In genomic region chr2:16409849-16410248, GRCh38 we compare ENCODE assay signal across 2 cellular contexts.
A peak's percentile ranks its signal among the peaks of the same experiment; 100 is the strongest.
TF ChIP-seq lines count a peak whose summit lies in the region.

No MANE protein-coding gene starts in this region.

TF ChIP-seq in HepG2, 621 proteins besides CTCF, POLR2A, EP300 and RAD21 (continues in another document):
- TF ChIP-seq JARID2 (CRISPR knock-in tag; IDR thresholded peaks at IDR 0.05; ENCODE audit: insufficient replicate concordance) (no peak), FIP1L1 (IDR thresholded peaks at IDR 0.05; ENCODE audit: borderline replicate concordance, insufficient read depth, low read depth, low read length) (no peak), ZNF101 (CRISPR knock-in tag; IDR thresholded peaks at IDR 0.05; ENCODE audit: borderline replicate concordance, low read depth) (no peak), ZNF543 (CRISPR knock-in tag; IDR thresholded peaks at IDR 0.05) (no peak), ZNF282 (IDR thresholded peaks at IDR 0.05; ENCODE audit: partially characterized antibody) (peak; percentile 23), ETV5 (CRISPR knock-in tag; IDR thresholded peaks at IDR 0.05; ENCODE audit: borderline replicate concordance) (no peak), ZNF709 (CRISPR knock-in tag; IDR thresholded peaks at IDR 0.05) (no peak), YEATS2 (CRISPR knock-in tag; IDR thresholded peaks at IDR 0.05; ENCODE audit: borderline replicate concordance) (no peak), CBX2 (IDR thresholded peaks at IDR 0.05; ENCODE audit: low read depth, low read length) (no peak), CBX2 (CRISPR knock-in tag; IDR thresholded peaks at IDR 0.05; ENCODE audit: low read depth) (no peak), ZBTB44 (CRISPR knock-in tag; IDR thresholded peaks at IDR 0.05) (no peak), SUZ12 (IDR thresholded peaks at IDR 0.05; ENCODE audit: low read depth, low read length) (no peak), FOXK2 (IDR thresholded peaks at IDR 0.05) (peak; percentile 10; the same call in 1 of the 2 replicates), SNRNP70 (IDR thresholded peaks at IDR 0.05; ENCODE audit: low read depth, low read length) (no peak), NR2F2 (IDR thresholded peaks at IDR 0.05; ENCODE audit: borderline replicate concordance, low read depth) (no peak), HNRNPUL1 (IDR thresholded peaks at IDR 0.05; ENCODE audit: low read depth, low read length) (no peak), ZSCAN31 (CRISPR knock-in tag; IDR thresholded peaks at IDR 0.05; ENCODE audit: low read depth) (no peak), ATF4 (CRISPR knock-in tag; IDR thresholded peaks at IDR 0.05) (no peak), NBN (conservative IDR thresholded peaks at IDR 0.05) (0 out of 2 replicates have a peak, but pooled peaks have one; percentile 55), TRIM22 (IDR thresholded peaks at IDR 0.05) (peak; percentile 59; the same call in 1 of the 2 replicates), BHLHE40 (IDR thresholded peaks at IDR 0.05; ENCODE audit: low read length) (no peak), ZFP82 (CRISPR knock-in tag; IDR thresholded peaks at IDR 0.05; ENCODE audit: borderline replicate concordance) (no peak), ZNF160 (CRISPR knock-in tag; IDR thresholded peaks at IDR 0.05) (no peak), ZNF556 (CRISPR knock-in tag; IDR thresholded peaks at IDR 0.05; ENCODE audit: borderline replicate concordance) (no peak), YY1 (IDR thresholded peaks at IDR 0.05; ENCODE audit: insufficient read depth, insufficient replicate concordance, low read depth, low read length) (no peak), ZFAT (CRISPR knock-in tag; conservative IDR thresholded peaks at IDR 0.05) (no peak), NR1H2 (CRISPR knock-in tag; IDR thresholded peaks at IDR 0.05; ENCODE audit: borderline replicate concordance, low read depth) (no peak), FOXP1 (IDR thresholded peaks at IDR 0.05) (peak; percentile 57; the same call in 1 of the 2 replicates), FOXP1 (CRISPR knock-in tag; IDR thresholded peaks at IDR 0.05) (no peak), FOXA1 (IDR thresholded peaks at IDR 0.05) (0 out of 2 replicates have a peak, but pooled peaks have one; percentile 10), FOXA1 (CRISPR knock-in tag; IDR thresholded peaks at IDR 0.05) (no peak), HMGA1 (CRISPR knock-in tag; conservative IDR thresholded peaks at IDR 0.05) (no peak), ZNF605 (CRISPR knock-in tag; IDR thresholded peaks at IDR 0.05) (no peak), ATF7 (IDR thresholded peaks at IDR 0.05) (peak; percentile 38; the same call in 1 of the 2 replicates), ATF7 (CRISPR knock-in tag; IDR thresholded peaks at IDR 0.05) (no peak), KLF15 (CRISPR knock-in tag; IDR thresholded peaks at IDR 0.05; ENCODE audit: borderline replicate concordance) (no peak), SMAD9 (CRISPR knock-in tag; IDR thresholded peaks at IDR 0.05) (no peak), CREB1 (IDR thresholded peaks at IDR 0.05) (peak; percentile 98), CREB1 (CRISPR knock-in tag; IDR thresholded peaks at IDR 0.05) (no peak), TSC22D2 (CRISPR knock-in tag; IDR thresholded peaks at IDR 0.05; ENCODE audit: borderline replicate concordance) (no peak), SP1 (IDR thresholded peaks at IDR 0.05) (0 out of 2 replicates have a peak, but pooled peaks have one; percentile 16), SP1 (CRISPR knock-in tag; IDR thresholded peaks at IDR 0.05) (no peak)

TF ChIP-seq in H1, 55 proteins besides CTCF, POLR2A, EP300 and RAD21:
- TF ChIP-seq CTBP2 (IDR thresholded peaks at IDR 0.05; ENCODE audit: borderline replicate concordance, insufficient read depth, insufficient read length, low read length) (no peak), BRCA1 (IDR thresholded peaks at IDR 0.05; ENCODE audit: low read depth, low read length) (no peak), POU5F1 (IDR thresholded peaks at IDR 0.05; ENCODE audit: low read depth, low read length) (no peak), SUZ12 (IDR thresholded peaks at IDR 0.05; ENCODE audit: low read length) (no peak), SP4 (IDR thresholded peaks at IDR 0.05; ENCODE audit: low read length) (no peak), HDAC2 (IDR thresholded peaks at IDR 0.05; ENCODE audit: borderline replicate concordance in 1 of 2, low read depth in 2 of 2, low read length in 2 of 2) (no peak), TBP (IDR thresholded peaks at IDR 0.05; ENCODE audit: low read depth, low read length) (no peak), KDM4A (IDR thresholded peaks at IDR 0.05; ENCODE audit: low read depth, low read length, severe bottlenecking) (no peak), FOSL1 (IDR thresholded peaks at IDR 0.05; ENCODE audit: insufficient read depth, low read depth, low read length) (no peak), SP2 (IDR thresholded peaks at IDR 0.05; ENCODE audit: low read length) (no peak), CREB1 (IDR thresholded peaks at IDR 0.05) (no peak), GABPA (IDR thresholded peaks at IDR 0.05; ENCODE audit: borderline replicate concordance, insufficient read depth, low read length) (no peak), BACH1 (IDR thresholded peaks at IDR 0.05; ENCODE audit: low read length) (no peak), YY1 (IDR thresholded peaks at IDR 0.05; ENCODE audit: low read depth, low read length) (no peak), ASH2L (IDR thresholded peaks at IDR 0.05; ENCODE audit: low read length) (no peak), KDM1A (IDR thresholded peaks at IDR 0.05; ENCODE audit: borderline replicate concordance, low read length) (no peak)
TF ChIP-seq in H1: peak in this region for 0.
